1 cellular context compared by ENCODE assay signal in genomic region chr1:16375521-16376359, GRCh38.
TF ChIP-seq lines count a peak whose summit lies in the region.

No MANE protein-coding gene starts in this region.

TF ChIP-seq in HEK293, 187 proteins besides CTCF, POLR2A, EP300 and RAD21 (continued from another document and continues in another):
- TF ChIP-seq ZNF341 (tag by site-specific recombination; IDR thresholded peaks at IDR 0.05; ENCODE audit: low read depth) (peak; percentile 33; the same call in 1 of the 2 replicates), ZFP3 (tag by site-specific recombination; IDR thresholded peaks at IDR 0.05; ENCODE audit: low read depth) (no peak), ZBTB49 (tag by site-specific recombination; IDR thresholded peaks at IDR 0.05; ENCODE audit: low read depth) (no peak), ZNF670 (tag by site-specific recombination; IDR thresholded peaks at IDR 0.05; ENCODE audit: low read depth) (no peak), KLF1 (tag by site-specific recombination; IDR thresholded peaks at IDR 0.05) (no peak), ZNF391 (tag by site-specific recombination; IDR thresholded peaks at IDR 0.05; ENCODE audit: borderline replicate concordance, low read depth) (no peak), HIC1 (tag by site-specific recombination; IDR thresholded peaks at IDR 0.05) (peak; percentile 51; the same call in 1 of the 2 replicates), ZBTB1 (tag by site-specific recombination; IDR thresholded peaks at IDR 0.05) (no peak), ZNF362 (tag by site-specific recombination; IDR thresholded peaks at IDR 0.05) (no peak), ZNF596 (tag by site-specific recombination; IDR thresholded peaks at IDR 0.05) (no peak), ZNF175 (tag by site-specific recombination; IDR thresholded peaks at IDR 0.05) (no peak), SCRT1 (tag by site-specific recombination; IDR thresholded peaks at IDR 0.05; ENCODE audit: borderline replicate concordance) (no peak), ZNF214 (tag by site-specific recombination; IDR thresholded peaks at IDR 0.05; ENCODE audit: borderline replicate concordance) (no peak), ZBTB17 (tag by site-specific recombination; IDR thresholded peaks at IDR 0.05) (no peak), ZNF792 (tag by site-specific recombination; IDR thresholded peaks at IDR 0.05) (no peak), KLF10 (tag by site-specific recombination; IDR thresholded peaks at IDR 0.05) (no peak), KLF8 (tag by site-specific recombination; IDR thresholded peaks at IDR 0.05) (no peak), ZNF423 (tag by site-specific recombination; IDR thresholded peaks at IDR 0.05) (no peak), ZNF302 (tag by site-specific recombination; IDR thresholded peaks at IDR 0.05; ENCODE audit: low read depth) (no peak), ZNF555 (tag by site-specific recombination; conservative IDR thresholded peaks at IDR 0.05) (no peak), ZFP37 (tag by site-specific recombination; IDR thresholded peaks at IDR 0.05) (no peak), ZNF169 (tag by site-specific recombination; IDR thresholded peaks at IDR 0.05) (no peak), TCF7L2 (IDR thresholded peaks at IDR 0.05; ENCODE audit: borderline replicate concordance, low read depth, low read length) (0 out of 2 replicates have a peak, but pooled peaks have one; percentile 18), BCL11A (tag by site-specific recombination; IDR thresholded peaks at IDR 0.05; ENCODE audit: low read depth) (no peak), ZNF16 (tag by site-specific recombination; IDR thresholded peaks at IDR 0.05; ENCODE audit: low read depth) (no peak), SP7 (tag by site-specific recombination; IDR thresholded peaks at IDR 0.05) (peak; percentile 78), ZNF221 (tag by site-specific recombination; IDR thresholded peaks at IDR 0.05; ENCODE audit: borderline replicate concordance) (no peak), ZNF274 (IDR thresholded peaks at IDR 0.05; ENCODE audit: low read length) (no peak), ZNF274 (tag by site-specific recombination; IDR thresholded peaks at IDR 0.05; ENCODE audit: borderline replicate concordance) (no peak), EGR2 (tag by site-specific recombination; IDR thresholded peaks at IDR 0.05; ENCODE audit: low read depth) (peak; percentile 22; the same call in 1 of the 2 replicates), ZNF266 (tag by site-specific recombination; IDR thresholded peaks at IDR 0.05; ENCODE audit: low read depth) (no peak), YY1 (tag by site-specific recombination; IDR thresholded peaks at IDR 0.05) (no peak), ZNF571 (tag by site-specific recombination; IDR thresholded peaks at IDR 0.05) (no peak), REPIN1 (tag by site-specific recombination; IDR thresholded peaks at IDR 0.05; ENCODE audit: low read depth) (no peak), ZNF184 (tag by site-specific recombination; IDR thresholded peaks at IDR 0.05) (no peak), ZNF19 (tag by site-specific recombination; IDR thresholded peaks at IDR 0.05; ENCODE audit: low read depth) (no peak), ZNF664 (tag by site-specific recombination; IDR thresholded peaks at IDR 0.05) (0 out of 2 replicates have a peak, but pooled peaks have one; percentile 49), ZNF645 (tag by site-specific recombination; IDR thresholded peaks at IDR 0.05) (no peak), MZF1 (tag by site-specific recombination; IDR thresholded peaks at IDR 0.05; ENCODE audit: borderline replicate concordance) (no peak), ZNF639 (tag by site-specific recombination; IDR thresholded peaks at IDR 0.05) (no peak), ZNF707 (tag by site-specific recombination; IDR thresholded peaks at IDR 0.05) (no peak), ZBTB21 (tag by site-specific recombination; IDR thresholded peaks at IDR 0.05) (no peak)
- TF ChIP-seq, protein P1, sequence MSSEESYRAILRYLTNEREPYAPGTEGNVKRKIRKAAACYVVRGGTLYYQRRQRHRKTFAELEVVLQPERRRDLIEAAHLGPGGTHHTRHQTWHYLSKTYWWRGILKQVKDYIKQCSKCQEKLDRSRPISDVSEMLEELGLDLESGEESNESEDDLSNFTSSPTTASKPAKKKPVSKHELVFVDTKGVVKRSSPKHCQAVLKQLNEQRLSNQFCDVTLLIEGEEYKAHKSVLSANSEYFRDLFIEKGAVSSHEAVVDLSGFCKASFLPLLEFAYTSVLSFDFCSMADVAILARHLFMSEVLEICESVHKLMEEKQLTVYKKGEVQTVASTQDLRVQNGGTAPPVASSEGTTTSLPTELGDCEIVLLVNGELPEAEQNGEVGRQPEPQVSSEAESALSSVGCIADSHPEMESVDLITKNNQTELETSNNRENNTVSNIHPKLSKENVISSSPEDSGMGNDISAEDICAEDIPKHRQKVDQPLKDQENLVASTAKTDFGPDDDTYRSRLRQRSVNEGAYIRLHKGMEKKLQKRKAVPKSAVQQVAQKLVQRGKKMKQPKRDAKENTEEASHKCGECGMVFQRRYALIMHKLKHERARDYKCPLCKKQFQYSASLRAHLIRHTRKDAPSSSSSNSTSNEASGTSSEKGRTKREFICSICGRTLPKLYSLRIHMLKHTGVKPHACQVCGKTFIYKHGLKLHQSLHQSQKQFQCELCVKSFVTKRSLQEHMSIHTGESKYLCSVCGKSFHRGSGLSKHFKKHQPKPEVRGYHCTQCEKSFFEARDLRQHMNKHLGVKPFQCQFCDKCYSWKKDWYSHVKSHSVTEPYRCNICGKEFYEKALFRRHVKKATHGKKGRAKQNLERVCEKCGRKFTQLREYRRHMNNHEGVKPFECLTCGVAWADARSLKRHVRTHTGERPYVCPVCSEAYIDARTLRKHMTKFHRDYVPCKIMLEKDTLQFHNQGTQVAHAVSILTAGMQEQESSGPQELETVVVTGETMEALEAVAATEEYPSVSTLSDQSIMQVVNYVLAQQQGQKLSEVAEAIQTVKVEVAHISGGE (tag by site-specific recombination; conservative IDR thresholded peaks at IDR 0.05; ENCODE audit: low read depth), result no peak
- TF ChIP-seq, protein P2, sequence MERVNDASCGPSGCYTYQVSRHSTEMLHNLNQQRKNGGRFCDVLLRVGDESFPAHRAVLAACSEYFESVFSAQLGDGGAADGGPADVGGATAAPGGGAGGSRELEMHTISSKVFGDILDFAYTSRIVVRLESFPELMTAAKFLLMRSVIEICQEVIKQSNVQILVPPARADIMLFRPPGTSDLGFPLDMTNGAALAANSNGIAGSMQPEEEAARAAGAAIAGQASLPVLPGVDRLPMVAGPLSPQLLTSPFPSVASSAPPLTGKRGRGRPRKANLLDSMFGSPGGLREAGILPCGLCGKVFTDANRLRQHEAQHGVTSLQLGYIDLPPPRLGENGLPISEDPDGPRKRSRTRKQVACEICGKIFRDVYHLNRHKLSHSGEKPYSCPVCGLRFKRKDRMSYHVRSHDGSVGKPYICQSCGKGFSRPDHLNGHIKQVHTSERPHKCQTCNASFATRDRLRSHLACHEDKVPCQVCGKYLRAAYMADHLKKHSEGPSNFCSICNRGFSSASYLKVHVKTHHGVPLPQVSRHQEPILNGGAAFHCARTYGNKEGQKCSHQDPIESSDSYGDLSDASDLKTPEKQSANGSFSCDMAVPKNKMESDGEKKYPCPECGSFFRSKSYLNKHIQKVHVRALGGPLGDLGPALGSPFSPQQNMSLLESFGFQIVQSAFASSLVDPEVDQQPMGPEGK (tag by site-specific recombination; IDR thresholded peaks at IDR 0.05), result no peak
- TF ChIP-seq, protein P3, sequence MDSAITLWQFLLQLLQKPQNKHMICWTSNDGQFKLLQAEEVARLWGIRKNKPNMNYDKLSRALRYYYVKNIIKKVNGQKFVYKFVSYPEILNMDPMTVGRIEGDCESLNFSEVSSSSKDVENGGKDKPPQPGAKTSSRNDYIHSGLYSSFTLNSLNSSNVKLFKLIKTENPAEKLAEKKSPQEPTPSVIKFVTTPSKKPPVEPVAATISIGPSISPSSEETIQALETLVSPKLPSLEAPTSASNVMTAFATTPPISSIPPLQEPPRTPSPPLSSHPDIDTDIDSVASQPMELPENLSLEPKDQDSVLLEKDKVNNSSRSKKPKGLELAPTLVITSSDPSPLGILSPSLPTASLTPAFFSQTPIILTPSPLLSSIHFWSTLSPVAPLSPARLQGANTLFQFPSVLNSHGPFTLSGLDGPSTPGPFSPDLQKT (IDR thresholded peaks at IDR 0.05; ENCODE audit: borderline replicate concordance, low read depth, low read length), result no peak
- TF ChIP-seq, protein P4, sequence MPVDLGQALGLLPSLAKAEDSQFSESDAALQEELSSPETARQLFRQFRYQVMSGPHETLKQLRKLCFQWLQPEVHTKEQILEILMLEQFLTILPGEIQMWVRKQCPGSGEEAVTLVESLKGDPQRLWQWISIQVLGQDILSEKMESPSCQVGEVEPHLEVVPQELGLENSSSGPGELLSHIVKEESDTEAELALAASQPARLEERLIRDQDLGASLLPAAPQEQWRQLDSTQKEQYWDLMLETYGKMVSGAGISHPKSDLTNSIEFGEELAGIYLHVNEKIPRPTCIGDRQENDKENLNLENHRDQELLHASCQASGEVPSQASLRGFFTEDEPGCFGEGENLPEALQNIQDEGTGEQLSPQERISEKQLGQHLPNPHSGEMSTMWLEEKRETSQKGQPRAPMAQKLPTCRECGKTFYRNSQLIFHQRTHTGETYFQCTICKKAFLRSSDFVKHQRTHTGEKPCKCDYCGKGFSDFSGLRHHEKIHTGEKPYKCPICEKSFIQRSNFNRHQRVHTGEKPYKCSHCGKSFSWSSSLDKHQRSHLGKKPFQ (tag by site-specific recombination; IDR thresholded peaks at IDR 0.05), result no peak
